1 cellular context compared by ENCODE assay signal in the genomic region with DNA sequence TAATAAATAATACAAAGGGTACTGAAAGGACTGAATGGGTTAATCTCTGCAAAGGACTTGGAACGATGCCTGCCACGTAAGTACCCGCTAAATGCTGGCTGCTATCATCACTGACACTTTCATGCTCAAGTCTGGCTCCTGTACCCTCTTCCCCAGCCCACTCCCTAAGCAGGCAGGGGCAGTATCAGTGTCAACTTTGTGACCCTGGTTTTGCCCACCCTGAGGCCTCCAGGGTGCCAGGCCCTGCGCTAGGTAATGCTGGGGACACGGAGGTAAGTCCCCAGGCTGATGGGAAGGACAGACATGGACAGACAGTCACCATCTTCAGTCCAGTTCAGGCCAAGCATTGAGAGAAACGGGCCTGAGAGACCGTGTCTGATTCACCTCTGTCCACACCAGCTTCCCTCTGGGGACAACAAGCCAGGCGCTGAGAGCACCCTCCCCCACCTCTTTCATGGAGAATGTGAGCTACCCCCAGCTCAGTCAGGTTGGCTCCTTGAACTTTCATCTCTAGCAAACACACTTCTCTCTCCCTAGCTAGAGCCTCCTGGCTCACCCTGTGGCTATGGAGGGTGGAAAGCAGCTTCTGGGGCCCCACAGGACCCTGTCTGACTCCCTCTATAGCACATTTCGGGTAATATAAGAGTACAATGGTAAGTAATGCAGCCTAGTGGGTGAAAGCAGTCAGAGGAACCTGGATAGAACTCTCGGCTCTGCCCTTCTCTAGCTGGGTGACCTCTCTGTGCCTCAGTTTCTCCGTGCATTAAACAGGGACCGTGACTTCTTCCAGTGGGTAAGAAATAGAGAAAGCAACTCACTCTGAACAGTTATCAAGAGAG.
TF ChIP-seq lines count a peak whose summit lies in the region.

No MANE protein-coding gene starts in this region.

TF ChIP-seq in HepG2, 621 proteins besides CTCF, POLR2A, EP300 and RAD21 (continued from another document and continues in another):
- TF ChIP-seq ZNF546 (CRISPR knock-in tag; conservative IDR thresholded peaks at IDR 0.05): no peak
- TF ChIP-seq NFIB (CRISPR knock-in tag; IDR thresholded peaks at IDR 0.05; ENCODE audit: borderline replicate concordance): no peak
- no peak for TF ChIP-seq KMT2B (CRISPR knock-in tag; IDR thresholded peaks at IDR 0.05)
- peak; percentile 88 for TF ChIP-seq FOSL2 (CRISPR knock-in tag; IDR thresholded peaks at IDR 0.05)
- TF ChIP-seq, protein P1, sequence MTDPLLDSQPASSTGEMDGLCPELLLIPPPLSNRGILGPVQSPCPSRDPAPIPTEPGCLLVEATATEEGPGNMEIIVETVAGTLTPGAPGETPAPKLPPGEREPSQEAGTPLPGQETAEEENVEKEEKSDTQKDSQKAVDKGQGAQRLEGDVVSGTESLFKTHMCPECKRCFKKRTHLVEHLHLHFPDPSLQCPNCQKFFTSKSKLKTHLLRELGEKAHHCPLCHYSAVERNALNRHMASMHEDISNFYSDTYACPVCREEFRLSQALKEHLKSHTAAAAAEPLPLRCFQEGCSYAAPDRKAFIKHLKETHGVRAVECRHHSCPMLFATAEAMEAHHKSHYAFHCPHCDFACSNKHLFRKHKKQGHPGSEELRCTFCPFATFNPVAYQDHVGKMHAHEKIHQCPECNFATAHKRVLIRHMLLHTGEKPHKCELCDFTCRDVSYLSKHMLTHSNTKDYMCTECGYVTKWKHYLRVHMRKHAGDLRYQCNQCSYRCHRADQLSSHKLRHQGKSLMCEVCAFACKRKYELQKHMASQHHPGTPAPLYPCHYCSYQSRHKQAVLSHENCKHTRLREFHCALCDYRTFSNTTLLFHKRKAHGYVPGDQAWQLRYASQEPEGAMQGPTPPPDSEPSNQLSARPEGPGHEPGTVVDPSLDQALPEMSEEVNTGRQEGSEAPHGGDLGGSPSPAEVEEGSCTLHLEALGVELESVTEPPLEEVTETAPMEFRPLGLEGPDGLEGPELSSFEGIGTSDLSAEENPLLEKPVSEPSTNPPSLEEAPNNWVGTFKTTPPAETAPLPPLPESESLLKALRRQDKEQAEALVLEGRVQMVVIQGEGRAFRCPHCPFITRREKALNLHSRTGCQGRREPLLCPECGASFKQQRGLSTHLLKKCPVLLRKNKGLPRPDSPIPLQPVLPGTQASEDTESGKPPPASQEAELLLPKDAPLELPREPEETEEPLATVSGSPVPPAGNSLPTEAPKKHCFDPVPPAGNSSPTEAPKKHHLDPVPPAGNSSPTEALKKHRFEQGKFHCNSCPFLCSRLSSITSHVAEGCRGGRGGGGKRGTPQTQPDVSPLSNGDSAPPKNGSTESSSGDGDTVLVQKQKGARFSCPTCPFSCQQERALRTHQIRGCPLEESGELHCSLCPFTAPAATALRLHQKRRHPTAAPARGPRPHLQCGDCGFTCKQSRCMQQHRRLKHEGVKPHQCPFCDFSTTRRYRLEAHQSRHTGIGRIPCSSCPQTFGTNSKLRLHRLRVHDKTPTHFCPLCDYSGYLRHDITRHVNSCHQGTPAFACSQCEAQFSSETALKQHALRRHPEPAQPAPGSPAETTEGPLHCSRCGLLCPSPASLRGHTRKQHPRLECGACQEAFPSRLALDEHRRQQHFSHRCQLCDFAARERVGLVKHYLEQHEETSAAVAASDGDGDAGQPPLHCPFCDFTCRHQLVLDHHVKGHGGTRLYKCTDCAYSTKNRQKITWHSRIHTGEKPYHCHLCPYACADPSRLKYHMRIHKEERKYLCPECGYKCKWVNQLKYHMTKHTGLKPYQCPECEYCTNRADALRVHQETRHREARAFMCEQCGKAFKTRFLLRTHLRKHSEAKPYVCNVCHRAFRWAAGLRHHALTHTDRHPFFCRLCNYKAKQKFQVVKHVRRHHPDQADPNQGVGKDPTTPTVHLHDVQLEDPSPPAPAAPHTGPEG (CRISPR knock-in tag; IDR thresholded peaks at IDR 0.05): 0 out of 2 replicates have a peak, but pooled peaks have one; percentile 24
- TF ChIP-seq, protein P2, sequence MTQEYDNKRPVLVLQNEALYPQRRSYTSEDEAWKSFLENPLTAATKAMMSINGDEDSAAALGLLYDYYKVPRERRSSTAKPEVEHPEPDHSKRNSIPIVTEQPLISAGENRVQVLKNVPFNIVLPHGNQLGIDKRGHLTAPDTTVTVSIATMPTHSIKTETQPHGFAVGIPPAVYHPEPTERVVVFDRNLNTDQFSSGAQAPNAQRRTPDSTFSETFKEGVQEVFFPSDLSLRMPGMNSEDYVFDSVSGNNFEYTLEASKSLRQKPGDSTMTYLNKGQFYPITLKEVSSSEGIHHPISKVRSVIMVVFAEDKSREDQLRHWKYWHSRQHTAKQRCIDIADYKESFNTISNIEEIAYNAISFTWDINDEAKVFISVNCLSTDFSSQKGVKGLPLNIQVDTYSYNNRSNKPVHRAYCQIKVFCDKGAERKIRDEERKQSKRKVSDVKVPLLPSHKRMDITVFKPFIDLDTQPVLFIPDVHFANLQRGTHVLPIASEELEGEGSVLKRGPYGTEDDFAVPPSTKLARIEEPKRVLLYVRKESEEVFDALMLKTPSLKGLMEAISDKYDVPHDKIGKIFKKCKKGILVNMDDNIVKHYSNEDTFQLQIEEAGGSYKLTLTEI (CRISPR knock-in tag; conservative IDR thresholded peaks at IDR 0.05): no peak
- TF ChIP-seq NRL (CRISPR knock-in tag; IDR thresholded peaks at IDR 0.05; ENCODE audit: borderline replicate concordance): no peak
- no peak for TF ChIP-seq SIN3B (IDR thresholded peaks at IDR 0.05; ENCODE audit: low read length)
- TF ChIP-seq YEATS4 (CRISPR knock-in tag; IDR thresholded peaks at IDR 0.05; ENCODE audit: borderline replicate concordance): no peak
- TF ChIP-seq ZNF879 (CRISPR knock-in tag; IDR thresholded peaks at IDR 0.05): no peak; the same call in 1 of the 2 replicates
- no peak for TF ChIP-seq NAIF1 (CRISPR knock-in tag; IDR thresholded peaks at IDR 0.05; ENCODE audit: borderline replicate concordance)
- TF ChIP-seq ERF (CRISPR knock-in tag; IDR thresholded peaks at IDR 0.05): peak; percentile 64; the same call in 1 of the 2 replicates
- TF ChIP-seq CAMTA2 (CRISPR knock-in tag; IDR thresholded peaks at IDR 0.05; ENCODE audit: borderline replicate concordance): no peak
- TF ChIP-seq ZNF3 (CRISPR knock-in tag; IDR thresholded peaks at IDR 0.05): no peak
- TF ChIP-seq KDM6A (CRISPR knock-in tag; IDR thresholded peaks at IDR 0.05; ENCODE audit: low read depth): peak; percentile 84
- TF ChIP-seq, protein P3, sequence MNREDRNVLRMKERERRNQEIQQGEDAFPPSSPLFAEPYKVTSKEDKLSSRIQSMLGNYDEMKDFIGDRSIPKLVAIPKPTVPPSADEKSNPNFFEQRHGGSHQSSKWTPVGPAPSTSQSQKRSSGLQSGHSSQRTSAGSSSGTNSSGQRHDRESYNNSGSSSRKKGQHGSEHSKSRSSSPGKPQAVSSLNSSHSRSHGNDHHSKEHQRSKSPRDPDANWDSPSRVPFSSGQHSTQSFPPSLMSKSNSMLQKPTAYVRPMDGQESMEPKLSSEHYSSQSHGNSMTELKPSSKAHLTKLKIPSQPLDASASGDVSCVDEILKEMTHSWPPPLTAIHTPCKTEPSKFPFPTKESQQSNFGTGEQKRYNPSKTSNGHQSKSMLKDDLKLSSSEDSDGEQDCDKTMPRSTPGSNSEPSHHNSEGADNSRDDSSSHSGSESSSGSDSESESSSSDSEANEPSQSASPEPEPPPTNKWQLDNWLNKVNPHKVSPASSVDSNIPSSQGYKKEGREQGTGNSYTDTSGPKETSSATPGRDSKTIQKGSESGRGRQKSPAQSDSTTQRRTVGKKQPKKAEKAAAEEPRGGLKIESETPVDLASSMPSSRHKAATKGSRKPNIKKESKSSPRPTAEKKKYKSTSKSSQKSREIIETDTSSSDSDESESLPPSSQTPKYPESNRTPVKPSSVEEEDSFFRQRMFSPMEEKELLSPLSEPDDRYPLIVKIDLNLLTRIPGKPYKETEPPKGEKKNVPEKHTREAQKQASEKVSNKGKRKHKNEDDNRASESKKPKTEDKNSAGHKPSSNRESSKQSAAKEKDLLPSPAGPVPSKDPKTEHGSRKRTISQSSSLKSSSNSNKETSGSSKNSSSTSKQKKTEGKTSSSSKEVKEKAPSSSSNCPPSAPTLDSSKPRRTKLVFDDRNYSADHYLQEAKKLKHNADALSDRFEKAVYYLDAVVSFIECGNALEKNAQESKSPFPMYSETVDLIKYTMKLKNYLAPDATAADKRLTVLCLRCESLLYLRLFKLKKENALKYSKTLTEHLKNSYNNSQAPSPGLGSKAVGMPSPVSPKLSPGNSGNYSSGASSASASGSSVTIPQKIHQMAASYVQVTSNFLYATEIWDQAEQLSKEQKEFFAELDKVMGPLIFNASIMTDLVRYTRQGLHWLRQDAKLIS (CRISPR knock-in tag; IDR thresholded peaks at IDR 0.05): peak; percentile 94
- TF ChIP-seq, protein P4, sequence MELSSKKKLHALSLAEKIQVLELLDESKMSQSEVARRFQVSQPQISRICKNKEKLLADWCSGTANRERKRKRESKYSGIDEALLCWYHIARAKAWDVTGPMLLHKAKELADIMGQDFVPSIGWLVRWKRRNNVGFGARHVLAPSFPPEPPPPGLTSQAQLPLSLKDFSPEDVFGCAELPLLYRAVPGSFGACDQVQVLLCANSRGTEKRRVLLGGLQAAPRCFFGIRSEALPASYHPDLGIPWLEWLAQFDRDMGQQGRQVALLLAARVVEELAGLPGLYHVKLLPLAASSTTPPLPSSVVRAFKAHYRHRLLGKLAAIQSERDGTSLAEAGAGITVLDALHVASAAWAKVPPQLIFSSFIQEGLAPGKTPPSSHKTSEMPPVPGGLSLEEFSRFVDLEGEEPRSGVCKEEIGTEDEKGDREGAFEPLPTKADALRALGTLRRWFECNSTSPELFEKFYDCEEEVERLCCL (CRISPR knock-in tag; IDR thresholded peaks at IDR 0.05; ENCODE audit: borderline replicate concordance): no peak
- no peak for TF ChIP-seq SPEN (CRISPR knock-in tag; IDR thresholded peaks at IDR 0.05; ENCODE audit: low read depth)
- peak; percentile 61; the same call in 1 of the 2 replicates for TF ChIP-seq ZNF430 (CRISPR knock-in tag; IDR thresholded peaks at IDR 0.05)
- TF ChIP-seq ZNF891 (CRISPR knock-in tag; IDR thresholded peaks at IDR 0.05): 0 out of 2 replicates have a peak, but pooled peaks have one; percentile 37
- TF ChIP-seq SUZ12 (IDR thresholded peaks at IDR 0.05; ENCODE audit: low read depth, low read length): no peak
- TF ChIP-seq ZNF709 (CRISPR knock-in tag; IDR thresholded peaks at IDR 0.05): no peak
- TF ChIP-seq, protein P5, sequence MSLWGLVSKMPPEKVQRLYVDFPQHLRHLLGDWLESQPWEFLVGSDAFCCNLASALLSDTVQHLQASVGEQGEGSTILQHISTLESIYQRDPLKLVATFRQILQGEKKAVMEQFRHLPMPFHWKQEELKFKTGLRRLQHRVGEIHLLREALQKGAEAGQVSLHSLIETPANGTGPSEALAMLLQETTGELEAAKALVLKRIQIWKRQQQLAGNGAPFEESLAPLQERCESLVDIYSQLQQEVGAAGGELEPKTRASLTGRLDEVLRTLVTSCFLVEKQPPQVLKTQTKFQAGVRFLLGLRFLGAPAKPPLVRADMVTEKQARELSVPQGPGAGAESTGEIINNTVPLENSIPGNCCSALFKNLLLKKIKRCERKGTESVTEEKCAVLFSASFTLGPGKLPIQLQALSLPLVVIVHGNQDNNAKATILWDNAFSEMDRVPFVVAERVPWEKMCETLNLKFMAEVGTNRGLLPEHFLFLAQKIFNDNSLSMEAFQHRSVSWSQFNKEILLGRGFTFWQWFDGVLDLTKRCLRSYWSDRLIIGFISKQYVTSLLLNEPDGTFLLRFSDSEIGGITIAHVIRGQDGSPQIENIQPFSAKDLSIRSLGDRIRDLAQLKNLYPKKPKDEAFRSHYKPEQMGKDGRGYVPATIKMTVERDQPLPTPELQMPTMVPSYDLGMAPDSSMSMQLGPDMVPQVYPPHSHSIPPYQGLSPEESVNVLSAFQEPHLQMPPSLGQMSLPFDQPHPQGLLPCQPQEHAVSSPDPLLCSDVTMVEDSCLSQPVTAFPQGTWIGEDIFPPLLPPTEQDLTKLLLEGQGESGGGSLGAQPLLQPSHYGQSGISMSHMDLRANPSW (CRISPR knock-in tag; IDR thresholded peaks at IDR 0.05; ENCODE audit: borderline replicate concordance): no peak
- no peak for TF ChIP-seq ZNF557 (CRISPR knock-in tag; IDR thresholded peaks at IDR 0.05)
- no peak for TF ChIP-seq IRX3 (CRISPR knock-in tag; IDR thresholded peaks at IDR 0.05; ENCODE audit: borderline replicate concordance, low read depth)
- peak in 1 of 2 experiments; percentile 33; a peak in 1 of 4 replicates for TF ChIP-seq KLF16 (CRISPR knock-in tag; IDR thresholded peaks at IDR 0.05)
- TF ChIP-seq, protein P6, sequence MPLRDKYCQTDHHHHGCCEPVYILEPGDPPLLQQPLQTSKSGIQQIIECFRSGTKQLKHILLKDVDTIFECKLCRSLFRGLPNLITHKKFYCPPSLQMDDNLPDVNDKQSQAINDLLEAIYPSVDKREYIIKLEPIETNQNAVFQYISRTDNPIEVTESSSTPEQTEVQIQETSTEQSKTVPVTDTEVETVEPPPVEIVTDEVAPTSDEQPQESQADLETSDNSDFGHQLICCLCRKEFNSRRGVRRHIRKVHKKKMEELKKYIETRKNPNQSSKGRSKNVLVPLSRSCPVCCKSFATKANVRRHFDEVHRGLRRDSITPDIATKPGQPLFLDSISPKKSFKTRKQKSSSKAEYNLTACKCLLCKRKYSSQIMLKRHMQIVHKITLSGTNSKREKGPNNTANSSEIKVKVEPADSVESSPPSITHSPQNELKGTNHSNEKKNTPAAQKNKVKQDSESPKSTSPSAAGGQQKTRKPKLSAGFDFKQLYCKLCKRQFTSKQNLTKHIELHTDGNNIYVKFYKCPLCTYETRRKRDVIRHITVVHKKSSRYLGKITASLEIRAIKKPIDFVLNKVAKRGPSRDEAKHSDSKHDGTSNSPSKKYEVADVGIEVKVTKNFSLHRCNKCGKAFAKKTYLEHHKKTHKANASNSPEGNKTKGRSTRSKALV (CRISPR knock-in tag; IDR thresholded peaks at IDR 0.05): 0 out of 2 replicates have a peak, but pooled peaks have one; percentile 30
- TF ChIP-seq ZNF205 (CRISPR knock-in tag; IDR thresholded peaks at IDR 0.05): peak; percentile 70
- TF ChIP-seq, protein P7, sequence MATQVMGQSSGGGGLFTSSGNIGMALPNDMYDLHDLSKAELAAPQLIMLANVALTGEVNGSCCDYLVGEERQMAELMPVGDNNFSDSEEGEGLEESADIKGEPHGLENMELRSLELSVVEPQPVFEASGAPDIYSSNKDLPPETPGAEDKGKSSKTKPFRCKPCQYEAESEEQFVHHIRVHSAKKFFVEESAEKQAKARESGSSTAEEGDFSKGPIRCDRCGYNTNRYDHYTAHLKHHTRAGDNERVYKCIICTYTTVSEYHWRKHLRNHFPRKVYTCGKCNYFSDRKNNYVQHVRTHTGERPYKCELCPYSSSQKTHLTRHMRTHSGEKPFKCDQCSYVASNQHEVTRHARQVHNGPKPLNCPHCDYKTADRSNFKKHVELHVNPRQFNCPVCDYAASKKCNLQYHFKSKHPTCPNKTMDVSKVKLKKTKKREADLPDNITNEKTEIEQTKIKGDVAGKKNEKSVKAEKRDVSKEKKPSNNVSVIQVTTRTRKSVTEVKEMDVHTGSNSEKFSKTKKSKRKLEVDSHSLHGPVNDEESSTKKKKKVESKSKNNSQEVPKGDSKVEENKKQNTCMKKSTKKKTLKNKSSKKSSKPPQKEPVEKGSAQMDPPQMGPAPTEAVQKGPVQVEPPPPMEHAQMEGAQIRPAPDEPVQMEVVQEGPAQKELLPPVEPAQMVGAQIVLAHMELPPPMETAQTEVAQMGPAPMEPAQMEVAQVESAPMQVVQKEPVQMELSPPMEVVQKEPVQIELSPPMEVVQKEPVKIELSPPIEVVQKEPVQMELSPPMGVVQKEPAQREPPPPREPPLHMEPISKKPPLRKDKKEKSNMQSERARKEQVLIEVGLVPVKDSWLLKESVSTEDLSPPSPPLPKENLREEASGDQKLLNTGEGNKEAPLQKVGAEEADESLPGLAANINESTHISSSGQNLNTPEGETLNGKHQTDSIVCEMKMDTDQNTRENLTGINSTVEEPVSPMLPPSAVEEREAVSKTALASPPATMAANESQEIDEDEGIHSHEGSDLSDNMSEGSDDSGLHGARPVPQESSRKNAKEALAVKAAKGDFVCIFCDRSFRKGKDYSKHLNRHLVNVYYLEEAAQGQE (IDR thresholded peaks at IDR 0.05; ENCODE audit: borderline replicate concordance in 1 of 2, low read depth in 1 of 2, low read length in 2 of 2): peak in 1 of 2 experiments; percentile 77; a peak in 2 of 4 replicates
